ENCODE assay signal across 8 cellular contexts in the genomic region with DNA sequence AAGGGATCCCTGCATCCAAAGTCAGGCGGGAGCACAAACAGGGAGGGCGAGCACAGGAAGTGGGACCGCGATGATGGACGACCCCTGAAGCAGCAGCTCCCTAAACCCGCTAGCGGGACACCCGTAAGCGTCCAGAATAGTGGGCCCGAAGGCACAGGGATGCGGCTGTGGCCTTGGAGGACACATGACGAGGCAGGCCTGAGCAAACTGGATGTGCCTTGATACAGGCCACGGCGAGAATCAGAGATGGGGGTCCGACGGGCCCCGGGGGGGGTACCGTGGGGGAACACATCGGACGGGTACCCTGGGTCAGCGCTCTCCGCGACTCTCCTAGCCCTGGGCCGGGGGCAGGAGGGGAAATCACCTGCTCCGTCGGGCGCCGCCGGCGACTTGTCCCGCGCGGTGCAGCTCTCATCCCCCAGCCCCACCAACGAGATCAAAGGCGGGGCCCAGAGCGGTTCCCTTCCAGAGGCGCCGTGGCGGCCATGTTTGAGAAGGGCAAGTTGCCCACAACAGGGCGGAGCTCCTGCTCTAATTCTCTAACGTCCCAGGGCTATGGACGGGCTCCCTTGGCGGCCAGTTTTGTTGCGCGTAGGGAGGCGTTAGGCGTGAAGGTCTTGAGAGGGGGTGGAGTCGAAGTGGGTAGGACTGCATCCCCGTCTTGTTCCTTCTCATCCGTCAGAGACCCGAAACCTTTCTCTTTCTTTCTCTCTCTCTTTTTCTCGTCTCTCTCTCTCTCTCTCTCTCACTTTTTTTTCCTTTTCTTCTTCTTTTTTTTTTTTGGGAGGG. TPM values are rescaled to one million over a fixed set of nuclear protein-coding genes. Genes with fewer than 3 reads are reported as not detected.
A peak's percentile ranks its signal among the peaks of the same experiment; 100 is the strongest.
DNase-seq lines count a peak whose midpoint lies in the region; ATAC-seq, FAIRE-seq and TF ChIP-seq lines count a peak whose summit lies in the region.

A gene with protein sequence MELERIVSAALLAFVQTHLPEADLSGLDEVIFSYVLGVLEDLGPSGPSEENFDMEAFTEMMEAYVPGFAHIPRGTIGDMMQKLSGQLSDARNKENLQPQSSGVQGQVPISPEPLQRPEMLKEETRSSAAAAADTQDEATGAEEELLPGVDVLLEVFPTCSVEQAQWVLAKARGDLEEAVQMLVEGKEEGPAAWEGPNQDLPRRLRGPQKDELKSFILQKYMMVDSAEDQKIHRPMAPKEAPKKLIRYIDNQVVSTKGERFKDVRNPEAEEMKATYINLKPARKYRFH (minus strand): TSS at position 413 of the 789 bp plus-strand sequence. CDS start 7,386 bp downstream, outside the sequence.

- peak; percentile 59 to 83 for TF ChIP-seq EP300 in tibial nerve (IDR thresholded peaks at IDR 0.05)

- TF ChIP-seq CTCF in GM12865 (IDR thresholded peaks at IDR 0.05; ENCODE audit: insufficient read depth, low read depth, low read length, missing control alignments), result no peak
- TF ChIP-seq CTCF in pancreas (IDR thresholded peaks at IDR 0.05), result no peak
- TF ChIP-seq CTCF in tibial nerve (IDR thresholded peaks at IDR 0.05), result peak in 3 of 5 experiments; percentile 5 to 38 (median 7)

- H3K27ac ChIP-seq in pancreas, result peak within 1 kb of the TSS; percentile 31 to 65 (median 53)
- peak within 1 kb of the TSS; percentile 60 to 92 (median 90) for H3K27ac ChIP-seq in tibial nerve

- ATAC-seq in HG02759 (IDR thresholded peaks at IDR 0.05; ENCODE audit: unreplicated experiment) (peak; percentile 84), pancreas (peak; percentile 96 to 98 (median 97))

- no peak for FAIRE-seq in pancreas (lab: Jason Lieb, UNC)

- intact Hi-C loops in head of caudate nucleus (cut with DNase I), result no loop called here
- intact Hi-C loops in pancreas (cut with DNase I), result no loop called here

- H3K27me3 ChIP-seq in pancreas (no peaks in the 10 kb centered on the region), tibial nerve (peaks cover 0 to 25% of the 10 kb centered on the region in 2 donors)

- 0 to 1% methylated on average over 51 to 52 of the region's 52 CpGs for WGBS in pancreas, 2 donors
- WGBS in tibial nerve, 2 donors, result 0 to 1% methylated on average over 31 to 52 of the region's 52 CpGs

- TF ChIP-seq POLR2A in tibial nerve (IDR thresholded peaks at IDR 0.05), result peak in 1 of 2 donors; percentile 41

- peak within 1 kb of the TSS; percentile 97 for H3K4me3 ChIP-seq in GM12865 (ENCODE audit: low read depth, low read length)
- H3K4me3 ChIP-seq in pancreas, result peak within 1 kb of the TSS; percentile 72 to 95 (median 84)
- H3K4me3 ChIP-seq in tibial nerve, result peak within 1 kb of the TSS; percentile 76 to 100 (median 92)

- H3K4me1 ChIP-seq in pancreas (peaks cover 0 to 6% (median 0%) of the 10 kb centered on the region in 3 donors), tibial nerve (peaks cover 0 to 46% (median 15%) of the 10 kb centered on the region in 4 donors)

- no peaks in the 10 kb centered on the region for H3K9me3 ChIP-seq in pancreas
- H3K9me3 ChIP-seq in tibial nerve, result no peaks in the 10 kb centered on the region

- DNase-seq in GM12865 (ENCODE audit: low read depth) (peak; percentile 97), NCI-H1417 (lab: John Stamatoyannopoulos, UW) (peak; percentile 92 to 95 (median 95)), SW 1271 (lab: John Stamatoyannopoulos, UW) (peak; percentile 87 to 94), head of caudate nucleus (peak; percentile 95 to 99 (median 98)), pancreas (peak; percentile 95 to 98 (median 96)), tibial nerve (ENCODE audit: low spot score in 2 of 2) (peak; percentile 91 to 97)
- DNase-seq in activated naive CD8-positive, alpha-beta T cell treated with anti-CD3 and anti-CD28 coated beads, Interleukin-2, amount 50 U/mL, for 16 hours (ENCODE audit: low read depth, low spot score), result peak; percentile 88

- no peaks in the 10 kb centered on the region for H3K36me3 ChIP-seq in pancreas
- H3K36me3 ChIP-seq in tibial nerve, result no peaks in the 10 kb centered on the region

RNA-seq across cellular contexts. Expression of the gene that starts here (rescaled TPM):
- total RNA-seq in pancreas, result 10 to 100 TPM; 18.9 to 25.3 (median 20.6) TPM
- polyA plus RNA-seq in pancreas, result 10 to 100 TPM; 27.1 to 51.5 TPM
- 100 to 1,000 TPM in 3 of 4 donors, 10 to 100 TPM in 1; 86.4 to 195 (median 131) TPM for total RNA-seq in tibial nerve

Comparison
In these comparisons a context has a peak if more than half of its experiments do, and no peak if none do; other contexts are left out.
1. Peak in every context shown above with its lines: DNase-seq, ATAC-seq, H3K4me3 ChIP-seq and H3K27ac ChIP-seq.
2. CTCF ChIP-seq: peak in tibial nerve (3 of 5); none in GM12865 (single experiment) and pancreas (0 of 4).